ENCODE assay signal across 2 cellular contexts in the genomic region with DNA sequence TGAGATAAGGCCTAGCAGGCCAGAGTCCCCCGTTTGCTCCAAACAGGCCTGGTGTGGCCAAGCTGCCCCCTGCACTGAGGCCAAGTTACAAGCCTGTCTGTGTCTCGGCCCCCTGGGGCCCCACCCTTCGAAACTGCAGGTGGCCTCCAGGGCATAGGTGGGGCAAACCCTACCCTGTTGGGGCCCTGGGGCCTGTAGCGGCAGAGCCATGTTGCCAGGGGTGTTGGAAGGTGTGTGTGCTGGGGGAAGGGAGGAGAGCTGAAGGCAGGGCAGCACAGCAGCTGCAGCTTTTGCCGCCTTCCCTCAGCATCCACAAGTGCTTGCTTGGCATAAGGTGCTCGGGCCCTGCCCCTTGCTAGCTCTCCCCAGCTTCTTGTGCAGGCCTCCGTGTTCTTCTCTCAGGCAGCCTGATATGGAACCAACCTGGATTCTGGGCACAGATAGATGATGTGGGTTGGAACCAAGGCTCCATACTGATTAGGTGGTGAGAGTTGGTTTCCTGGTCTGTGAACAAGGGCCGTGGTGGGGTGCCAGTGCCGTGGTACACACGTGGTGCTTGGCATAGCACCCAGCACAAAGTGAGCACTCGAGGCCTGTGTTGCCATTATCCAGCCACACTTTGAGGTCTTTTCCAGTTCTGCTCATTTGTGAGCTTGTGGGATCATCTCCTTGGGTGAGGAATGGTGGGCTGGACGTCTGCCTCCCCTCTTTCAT.
TF ChIP-seq lines count a peak whose summit lies in the region.

No MANE protein-coding gene starts in this region.

TF ChIP-seq in HEK293, 187 proteins besides CTCF, POLR2A, EP300 and RAD21:
- TF ChIP-seq GLIS1 (tag by site-specific recombination; IDR thresholded peaks at IDR 0.05) (peak; percentile 30; the same call in 1 of the 2 replicates), ZIC2 (tag by site-specific recombination; IDR thresholded peaks at IDR 0.05) (peak; percentile 67), ZNF37A (tag by site-specific recombination; IDR thresholded peaks at IDR 0.05) (no peak), ZNF354C (tag by site-specific recombination; IDR thresholded peaks at IDR 0.05; ENCODE audit: borderline replicate concordance, low read depth) (no peak)

TF ChIP-seq in GM12878, 131 proteins besides CTCF, POLR2A, EP300 and RAD21:
- TF ChIP-seq CEBPZ (IDR thresholded peaks at IDR 0.05; ENCODE audit: low read depth, low read length) (no peak), ELK1 (IDR thresholded peaks at IDR 0.05; ENCODE audit: low read depth, low read length) (no peak), JUNB (IDR thresholded peaks at IDR 0.05) (no peak), ZNF687 (IDR thresholded peaks at IDR 0.05) (0 out of 2 replicates have a peak, but pooled peaks have one; percentile 33), MEF2B (IDR thresholded peaks at IDR 0.05; ENCODE audit: partially characterized antibody, poor library complexity, severe bottlenecking) (peak; percentile 48), DPF2 (IDR thresholded peaks at IDR 0.05) (0 out of 2 replicates have a peak, but pooled peaks have one; percentile 18), RB1 (IDR thresholded peaks at IDR 0.05; ENCODE audit: borderline replicate concordance) (no peak), NFYA (IDR thresholded peaks at IDR 0.05; ENCODE audit: borderline replicate concordance, low read depth, low read length) (no peak), POLR2AphosphoS5 (IDR thresholded peaks at IDR 0.05; ENCODE audit: low read length) (peak; percentile 54), POLR2AphosphoS2 (IDR thresholded peaks at IDR 0.05; ENCODE audit: low read depth, low read length) (peak; percentile 22), POU2F2 (IDR thresholded peaks at IDR 0.05; ENCODE audit: borderline replicate concordance, low read depth, low read length) (0 out of 3 replicates have a peak, but pooled peaks have one; percentile 8), ASH2L (IDR thresholded peaks at IDR 0.05; ENCODE audit: borderline replicate concordance, low read depth) (no peak)
